ENCODE assay signal across 1 cellular context in genomic region chr11:27397619-27398412, GRCh38.
TF ChIP-seq lines count a peak whose summit lies in the region.

No MANE protein-coding gene starts in this region.

TF ChIP-seq in WTC11, 78 proteins besides CTCF, POLR2A, EP300 and RAD21 (continued from another document):
- TF ChIP-seq MLX (CRISPR knock-in tag; IDR thresholded peaks at IDR 0.05): no peak
- no peak for TF ChIP-seq ZNF532 (CRISPR knock-in tag; IDR thresholded peaks at IDR 0.05; ENCODE audit: borderline replicate concordance)
- no peak for TF ChIP-seq NR1H2 (CRISPR knock-in tag; IDR thresholded peaks at IDR 0.05)
- no peak for TF ChIP-seq FOXK1 (CRISPR knock-in tag; IDR thresholded peaks at IDR 0.05)
- no peak for TF ChIP-seq ATF3 (CRISPR knock-in tag; conservative IDR thresholded peaks at IDR 0.05)
- no peak for TF ChIP-seq ZNF281 (CRISPR knock-in tag; IDR thresholded peaks at IDR 0.05)
- TF ChIP-seq PREB (CRISPR knock-in tag; IDR thresholded peaks at IDR 0.05; ENCODE audit: borderline replicate concordance): no peak
